In the genomic region with DNA sequence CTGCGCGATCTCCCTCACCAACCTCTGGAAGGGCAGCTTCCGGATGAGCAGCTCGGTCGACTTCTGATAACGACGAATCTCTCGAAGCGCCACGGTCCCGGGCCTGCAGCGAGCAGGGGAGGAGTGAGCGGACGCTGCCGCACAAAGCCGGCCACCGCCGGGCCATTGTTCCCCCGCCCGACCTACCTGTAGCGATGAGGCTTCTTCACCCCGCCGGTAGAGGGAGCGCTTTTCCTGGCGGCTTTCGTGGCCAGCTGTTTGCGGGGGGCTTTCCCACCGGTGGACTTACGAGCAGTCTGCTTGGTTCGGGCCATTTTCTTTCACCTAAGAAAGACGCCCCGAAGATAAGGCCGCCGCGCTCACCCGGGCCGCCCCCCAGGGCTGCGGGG, we compare ENCODE assay signal across 8 cellular contexts. TPM values are rescaled to one million over a fixed set of nuclear protein-coding genes. Genes with fewer than 3 reads are reported as not detected.
DNase-seq lines count a peak whose midpoint lies in the region; ATAC-seq and TF ChIP-seq lines count a peak whose summit lies in the region.

No MANE protein-coding gene starts in this region.

- no peaks in the 10 kb centered on the region for H3K9me3 ChIP-seq in Caco-2
- H3K9me3 ChIP-seq in heart left ventricle: no peaks in the 10 kb centered on the region

- intact Hi-C loops in Caco-2 (cut with micrococcal nuclease; ENCODE audit: unreplicated experiment) (no loop called here), heart left ventricle (cut with DNase I) (loop anchor here in 7 of 10 donors (2.0 to 10.0 kb wide), 7 partner anchors 68 to 118 kb away; partner anchors contain the start of genes TRIM65 (in 3 of the 7) and TRIM47 (in 2 of the 7)), sciatic nerve (cut with DNase I) (no loop called here)
- intact Hi-C loops in activated CD4-positive, alpha-beta memory T cell treated with anti-CD3 and anti-CD28 coated beads for 36 hours (cut with micrococcal nuclease): loop anchor here (1.0 to 2.0 kb wide), 4 partner anchors 14 to 200 kb away; partner anchors contain the start of genes ACOX1, GALK1, RECQL5 and SAP30BP

- ATAC-seq in GM19438 (IDR thresholded peaks at IDR 0.05; ENCODE audit: low read depth, unreplicated experiment) (peak; percentile 4), heart left ventricle (peak in 2 of 4 donors; percentile 1), sciatic nerve (no peak)

- H3K4me1 ChIP-seq in Caco-2 (peaks cover 18% of the 10 kb centered on the region), heart left ventricle (peaks cover 14 to 56% (median 40%) of the 10 kb centered on the region in 12 donors)

- peak overlapping the region; percentile 81 to 100 (median 98) for H3K27ac ChIP-seq in heart left ventricle

- WGBS in heart left ventricle, 4 donors: 0 to 1% (median 1%) methylated on average over 11 to 38 of the region's 38 CpGs

- CTCF ChIA-PET in Caco-2 (lab: Charles Lee): interaction anchor here (2.7 kb wide), 1 partner anchor 14 kb away, joined by 23 read pairs; the partner anchor contains the start of gene GALK1
- CTCF ChIA-PET in activated CD4-positive, alpha-beta memory T cell treated with anti-CD3 and anti-CD28 coated beads for 36 hours (lab: Charles Lee): interaction anchor here (0.6 to 4.2 kb wide), 5 partner anchors 14 to 76 kb away, joined by 3 to 35 read pairs (median 8); partner anchors contain the start of genes GALK1, UNC13D and WBP2

- DNase-seq in Caco-2 (peak in 1 of 2 experiments; percentile 73), KBM-7 (peak; percentile 66), heart left ventricle (no peak), sciatic nerve (ENCODE audit: low spot score) (peak; percentile 83), kidney tubule cell (ENCODE audit: low spot score) (no peak), DMS 273 (lab: John Stamatoyannopoulos, UW; ENCODE audit: unreplicated experiment) (no peak)
- DNase-seq in activated CD4-positive, alpha-beta memory T cell treated with anti-CD3 and anti-CD28 coated beads for 36 hours: no peak

- in situ Hi-C loops in KBM-7 (cut with MboI; ENCODE audit: low pct_unique_long_range_greater_than_20kb, low sequenced_read_pairs): no loop called here

- BruUV-seq in Caco-2 (replicated peaks; lab: Mats Ljungman, UMichigan): no TSS peak

- H3K27me3 Mint-ChIP-seq in Caco-2 (ENCODE audit: insufficient read depth, unreplicated experiment): peaks cover 4% of the 10 kb centered on the region
- H3K27me3 Mint-ChIP-seq in activated CD4-positive, alpha-beta memory T cell treated with anti-CD3 and anti-CD28 coated beads for 36 hours: peaks cover 4% of the 10 kb centered on the region

- H3K36me3 Mint-ChIP-seq in Caco-2 (ENCODE audit: insufficient read depth, unreplicated experiment): peaks cover 62% of the 10 kb centered on the region
- peaks cover 42% of the 10 kb centered on the region for H3K36me3 Mint-ChIP-seq in activated CD4-positive, alpha-beta memory T cell treated with anti-CD3 and anti-CD28 coated beads for 36 hours

- peak overlapping the region; percentile 100 for H3K4me3 Mint-ChIP-seq in Caco-2 (ENCODE audit: unreplicated experiment)
- peak overlapping the region; percentile 87 for H3K4me3 Mint-ChIP-seq in activated CD4-positive, alpha-beta memory T cell treated with anti-CD3 and anti-CD28 coated beads for 36 hours

- H3K9me3 Mint-ChIP-seq in Caco-2 (ENCODE audit: unreplicated experiment): no peaks in the 10 kb centered on the region
- H3K9me3 Mint-ChIP-seq in activated CD4-positive, alpha-beta memory T cell treated with anti-CD3 and anti-CD28 coated beads for 36 hours: no peaks in the 10 kb centered on the region

- POLR2A ChIA-PET in Caco-2 (lab: Charles Lee): no interaction called here
- POLR2A ChIA-PET in activated CD4-positive, alpha-beta memory T cell treated with anti-CD3 and anti-CD28 coated beads for 36 hours (lab: Charles Lee): interaction anchor here (0.8 to 5.2 kb wide), 6 partner anchors 7 to 77 kb away, joined by 3 to 57 read pairs (median 6); partner anchors contain the start of genes GALK1, UNC13D, UNK and WBP2

- TF ChIP-seq CTCF in Caco-2 (IDR thresholded peaks at IDR 0.05; ENCODE audit: insufficient read depth in 1 of 2, low read depth in 1 of 2, low read length in 1 of 2, severe bottlenecking in 1 of 2, unreplicated experiment in 1 of 2): peak; percentile 54 to 74
- TF ChIP-seq CTCF in heart left ventricle (IDR thresholded peaks at IDR 0.05): peak; percentile 17 to 58 (median 44)

- peaks cover 28% of the 10 kb centered on the region for H3K4me1 Mint-ChIP-seq in Caco-2 (ENCODE audit: low read depth, unreplicated experiment)
- peaks cover 41% of the 10 kb centered on the region for H3K4me1 Mint-ChIP-seq in activated CD4-positive, alpha-beta memory T cell treated with anti-CD3 and anti-CD28 coated beads for 36 hours (ENCODE audit: low read depth)

- TF ChIP-seq POLR2A in heart left ventricle (IDR thresholded peaks at IDR 0.05): no peak

- H3K36me3 ChIP-seq in Caco-2 (ENCODE audit: control insufficient read depth, insufficient read depth, low read length): peaks cover 2% of the 10 kb centered on the region; the same call in 1 of the 2 replicates
- peaks cover 9 to 52% (median 49%) of the 10 kb centered on the region in 9 donors for H3K36me3 ChIP-seq in heart left ventricle

- no peaks in the 10 kb centered on the region for H3K27me3 ChIP-seq in Caco-2 (replicated peaks; ENCODE audit: control insufficient read depth, insufficient read depth, low read length)
- H3K27me3 ChIP-seq in heart left ventricle: no peaks in the 10 kb centered on the region

- H3K4me3 ChIP-seq in Caco-2 (ENCODE audit: low read depth, low read length) (peak overlapping the region; percentile 85), heart left ventricle (peak overlapping the region; percentile 67 to 97 (median 88))

- peak overlapping the region; percentile 100 for H3K27ac Mint-ChIP-seq in Caco-2 (ENCODE audit: unreplicated experiment)
- H3K27ac Mint-ChIP-seq in activated CD4-positive, alpha-beta memory T cell treated with anti-CD3 and anti-CD28 coated beads for 36 hours: peak overlapping the region; percentile 96

RNA-seq across cellular contexts. Expression of gene UNK, which starts 5.8 kb away (rescaled TPM):
- 31.2 and 33.3 TPM in 2 replicates for total RNA-seq in Caco-2 (2022)
- total RNA-seq in activated CD4-positive, alpha-beta memory T cell treated with anti-CD3 and anti-CD28 coated beads for 36 hours: 10 to 100 TPM; 21.8 to 24.7 TPM
- 10 to 100 TPM; 11.3 to 27.5 (median 16.3) TPM for total RNA-seq in heart left ventricle
- polyA plus RNA-seq in heart left ventricle: 10 to 100 TPM; 14.6 to 18.5 TPM
- 41.4 TPM for total RNA-seq in sciatic nerve

RNA-seq across cellular contexts. Expression of gene GALK1, which starts 13.9 kb away (rescaled TPM):
- total RNA-seq in Caco-2 (2022): 41.1 and 45.0 TPM in 2 replicates
- total RNA-seq in activated CD4-positive, alpha-beta memory T cell treated with anti-CD3 and anti-CD28 coated beads for 36 hours: 10 to 100 TPM; 69.3 to 69.7 TPM
- 10 to 100 TPM in 8 of 9 donors, 1 to 10 TPM in 1; 9.6 to 30.6 (median 16.5) TPM for total RNA-seq in heart left ventricle
- polyA plus RNA-seq in heart left ventricle: 10 to 100 TPM; 25.5 to 31.2 TPM
- total RNA-seq in sciatic nerve: 23.7 TPM

RNA-seq across cellular contexts. Expression of gene ITGB4, which starts 57.6 kb away (rescaled TPM):
- total RNA-seq in Caco-2 (2022) (50.8 and 55.4 TPM in 2 replicates), heart left ventricle (10 to 100 TPM in 6 of 9 donors, 1 to 10 TPM in 3; 5.1 to 26.8 (median 11.0) TPM), sciatic nerve (469 TPM)
- 1 to 10 TPM in 1 of 2 experiments, under 1 TPM in 1; 0.67 to 1.1 TPM for total RNA-seq in activated CD4-positive, alpha-beta memory T cell treated with anti-CD3 and anti-CD28 coated beads for 36 hours
- polyA plus RNA-seq in heart left ventricle: 1 to 10 TPM; 4.0 to 7.5 TPM

Comparison
In these comparisons a context has a peak if more than half of its experiments do, and no peak if none do; other contexts are left out.
1. DNase-seq: peak in KBM-7 (single experiment) and sciatic nerve (single experiment); none in activated CD4-positive, alpha-beta memory T cell treated with anti-CD3 and anti-CD28 coated beads for 36 hours (single experiment), heart left ventricle (0 of 5), kidney tubule cell (single experiment) and DMS 273 (single experiment).
2. intact Hi-C loops: an anchor here in activated CD4-positive, alpha-beta memory T cell treated with anti-CD3 and anti-CD28 coated beads for 36 hours (1.0 to 2.0 kb wide) and heart left ventricle (2.0 to 10.0 kb wide); none called in Caco-2 and sciatic nerve.